Comparison of ENCODE assay signal across 18 cellular contexts in the genomic region with DNA sequence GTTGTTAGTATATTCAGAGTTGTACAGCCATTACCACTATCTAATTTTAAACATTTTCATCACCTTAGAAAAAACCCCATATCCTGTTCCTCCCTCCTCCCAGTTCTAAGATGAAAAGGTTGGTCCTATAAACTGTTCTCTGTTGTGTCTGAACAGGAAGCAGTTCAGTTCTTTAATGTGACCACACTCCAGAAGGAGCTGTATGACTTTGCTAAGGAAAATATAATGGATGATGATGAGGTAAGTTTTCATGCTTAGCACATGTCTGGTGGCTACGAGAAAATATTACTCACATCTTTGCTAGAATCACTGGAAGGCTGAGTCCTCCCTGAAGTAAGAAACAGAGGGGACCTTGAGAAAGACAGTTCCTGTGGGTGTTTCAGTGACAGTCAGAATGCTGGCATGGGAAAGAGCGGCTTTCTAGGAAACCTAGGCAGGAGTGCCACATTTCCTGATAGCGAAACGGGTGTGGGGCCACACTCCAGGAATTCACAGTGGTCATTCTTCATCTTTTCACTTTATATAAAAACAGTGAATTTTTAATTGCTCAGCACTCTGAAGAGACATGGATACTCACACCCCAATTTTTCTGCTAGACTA. TPM values are rescaled to one million over a fixed set of nuclear protein-coding genes. Genes with fewer than 3 reads are reported as not detected.
DNase-seq lines count a peak whose midpoint lies in the region; ATAC-seq, FAIRE-seq and TF ChIP-seq lines count a peak whose summit lies in the region.
"Had no signal": no experiment of that assay in that cellular context is flagged by ENCODE, and none has a peak within 500 bp of the region (broad histone marks: within the 10 kb centered on the region; RNA-seq: fewer than 3 reads in every experiment).

No MANE protein-coding gene starts in this region.

- H3K36me3 ChIP-seq in stomach, result peaks cover 38 to 84% (median 73%) of the 10 kb centered on the region in 4 donors
- H3K36me3 ChIP-seq: BE2C had no signal

- no peak for FAIRE-seq in RCC 7860 (lab: Jason Lieb, UNC)
- FAIRE-seq: urothelium cell line had no signal

- intact Hi-C loops in stomach (cut with DNase I; ENCODE audit: low total_unique reads) (loop anchor here (10.0 kb wide), 1 partner anchor 241 kb away; no protein-coding TSS in a partner anchor), CD14-positive monocyte (cut with micrococcal nuclease) (loop anchor here (5.0 kb wide), 1 partner anchor 238 kb away; no protein-coding TSS in a partner anchor)

- peaks cover 0 to 5% (median 0%) of the 10 kb centered on the region in 7 donors for H3K9me3 Mint-ChIP-seq in CD14-positive monocyte
- H3K9me3 Mint-ChIP-seq: GM23338 had no signal

- peak; percentile 52 for ATAC-seq in GM19351 (IDR thresholded peaks at IDR 0.05; ENCODE audit: unreplicated experiment)
- no peak for ATAC-seq in HG02588 (IDR thresholded peaks at IDR 0.05; ENCODE audit: unreplicated experiment)
- ATAC-seq: GM23338 had no signal

- H3K4me3 ChIP-seq in AG10803 (ENCODE audit: low read length), result no peak overlapping the region
- no peak overlapping the region for H3K4me3 ChIP-seq in fibroblast of mammary gland (ENCODE audit: control insufficient read depth, low read depth, low read length)
- no peak overlapping the region for H3K4me3 ChIP-seq in stomach
- H3K4me3 ChIP-seq: GM23338, prostate gland, SJSA1 had no signal

- H3K4me1 Mint-ChIP-seq in CD14-positive monocyte, result no peaks in the 10 kb centered on the region

- TF ChIP-seq POLR2A in stomach (IDR thresholded peaks at IDR 0.05), result no peak

- DNase-seq in AG10803 (ENCODE audit: low read depth) (peak; percentile 25), RCC 7860 (ENCODE audit: low spot score) (peak; percentile 8), fibroblast of mammary gland (ENCODE audit: low read depth) (peak; percentile 47), stomach (no peak), CD14-positive monocyte (ENCODE audit: low spot score) (no peak), NCI-H524 treated with DMSO at 0.1 percent for 48 hours (lab: John Stamatoyannopoulos, UW) (no peak)
- DNase-seq: aorta; BE2C; DMS53; effector memory CD4-positive, alpha-beta T cell; NCI-H2171; stimulated activated CD8-positive, alpha-beta memory T cell treated with anti-CD3 and anti-CD28 coated beads, Interleukin-4, amount 100 ng/mL, for 48 hours had no signal

- no peaks in the 10 kb centered on the region for H3K27me3 ChIP-seq in stomach
- H3K27me3 ChIP-seq: BE2C, SJSA1 had no signal

- peak overlapping the region in 2 of 7 donors; percentile 15 to 42 for H3K27ac Mint-ChIP-seq in CD14-positive monocyte
- H3K27ac Mint-ChIP-seq: GM23338 had no signal

- 58 to 87% (median 70%) methylated on average over 3 to 4 of the region's 4 CpGs for whole genome bisulfite sequencing in stomach, 5 donors

- H3K4me3 Mint-ChIP-seq in CD14-positive monocyte, result no peak overlapping the region
- H3K4me3 Mint-ChIP-seq: GM23338 had no signal

- no peak overlapping the region for H3K27ac ChIP-seq in stomach
- H3K27ac ChIP-seq: prostate gland, SJSA1 had no signal

- peaks cover 70 to 92% of the 10 kb centered on the region in 2 donors for H3K36me3 Mint-ChIP-seq in CD14-positive monocyte

- TF ChIP-seq EP300 in stomach (IDR thresholded peaks at IDR 0.05), result no peak

- peaks cover 3 to 20% (median 18%) of the 10 kb centered on the region in 4 donors for H3K4me1 ChIP-seq in stomach
- H3K4me1 ChIP-seq: BE2C, prostate gland had no signal

- no peaks in the 10 kb centered on the region for H3K27me3 Mint-ChIP-seq in CD14-positive monocyte (ENCODE audit: low read depth in 3 of 3)

- no peaks in the 10 kb centered on the region for H3K9me3 ChIP-seq in stomach
- H3K9me3 ChIP-seq: BE2C, prostate gland, SJSA1 had no signal

- TF ChIP-seq CTCF in AG10803 (conservative IDR thresholded peaks at IDR 0.05; ENCODE audit: low read length), result no peak
- TF ChIP-seq CTCF in fibroblast of mammary gland (conservative IDR thresholded peaks at IDR 0.05; ENCODE audit: control insufficient read depth, insufficient read depth, low read depth, low read length), result no peak
- TF ChIP-seq CTCF in stomach (IDR thresholded peaks at IDR 0.05), result no peak
- no peak for TF ChIP-seq CTCF in CD14-positive monocyte (IDR thresholded peaks at IDR 0.05)

RNA-seq across cellular contexts. Expression of a gene that starts 20.3 kb away (rescaled TPM):
- 100 to 1,000 TPM in 3 of 5 donors, 10 to 100 TPM in 2; 65.8 to 284 (median 106) TPM for total RNA-seq in stomach
- 100 to 1,000 TPM in 1 of 3 donors, 10 to 100 TPM in 2; 65.2 to 165 (median 75.8) TPM for polyA plus RNA-seq in stomach
- polyA plus RNA-seq in CD14-positive monocyte, result 100 to 1,000 TPM; 317 to 321 TPM

RNA-seq across cellular contexts. Expression of a gene that starts 37.2 kb away (rescaled TPM):
- total RNA-seq in stomach, result 10 to 100 TPM; 13.0 to 76.5 (median 49.0) TPM
- polyA plus RNA-seq in stomach (10 to 100 TPM; 11.2 to 21.5 (median 13.6) TPM), CD14-positive monocyte (100 to 1,000 TPM; 145 to 169 TPM)

RNA-seq across cellular contexts. Expression of a gene that starts 37.2 kb away (rescaled TPM):
- 10 to 100 TPM in 3 of 5 donors, 1 to 10 TPM in 2; 1.2 to 17.4 (median 11.0) TPM for total RNA-seq in stomach
- under 1 TPM; 0.15 to 0.75 (median 0.15) TPM for polyA plus RNA-seq in stomach
- 1 to 10 TPM; 3.8 to 4.3 TPM for polyA plus RNA-seq in CD14-positive monocyte

Comparison
In these comparisons a context has a peak if more than half of its experiments do, and no peak if none do; other contexts are left out.
1. DNase-seq: peak in AG10803 (single experiment), RCC 7860 (single experiment) and fibroblast of mammary gland (single experiment); none in stomach (single experiment), CD14-positive monocyte (single experiment) and NCI-H524 treated with DMSO at 0.1 percent for 48 hours (single experiment).
2. RNA of a gene that starts 37.2 kb away (polyA plus RNA-seq): 145 to 169 TPM in CD14-positive monocyte; 11.2 to 21.5 TPM in stomach; every median in the first group is over 4 times any median in the second.